15 cellular contexts compared by ENCODE assay signal in genomic region chr10:87506988-87507387, GRCh38. TPM values are rescaled to one million over a fixed set of nuclear protein-coding genes. Genes with fewer than 3 reads are reported as not detected.
A peak's percentile ranks its signal among the peaks of the same experiment; 100 is the strongest.
DNase-seq lines count a peak whose midpoint lies in the region; ATAC-seq and TF ChIP-seq lines count a peak whose summit lies in the region.
"Had no signal": no experiment of that assay in that cellular context is flagged by ENCODE, and none has a peak within 500 bp of the region (broad histone marks: within the 10 kb centered on the region; RNA-seq: fewer than 3 reads in every experiment).

No MANE protein-coding gene starts in this region.

- ATAC-seq in upper lobe of right lung, result no peak
- ATAC-seq: effector memory CD8-positive, alpha-beta T cell had no signal

- peak overlapping the region; percentile 92 for H3K4me3 Mint-ChIP-seq in osteocyte (ENCODE audit: unreplicated experiment)
- H3K4me3 Mint-ChIP-seq in CD8-positive, alpha-beta memory T cell, result peak overlapping the region in 2 of 7 donors; percentile 90 to 96

- H3K9me3 ChIP-seq in HUES48 (ENCODE audit: control insufficient read depth, insufficient read depth, low read length) (no peaks in the 10 kb centered on the region), upper lobe of right lung (no peaks in the 10 kb centered on the region)
- H3K9me3 ChIP-seq in CD8-positive, alpha-beta memory T cell (ENCODE audit: low read length), result no peaks in the 10 kb centered on the region

- H3K36me3 Mint-ChIP-seq in osteocyte (ENCODE audit: unreplicated experiment), result peaks cover 9% of the 10 kb centered on the region
- H3K36me3 Mint-ChIP-seq in CD8-positive, alpha-beta memory T cell, result peaks cover 4 to 35% (median 14%) of the 10 kb centered on the region in 3 donors

- H3K27me3 ChIP-seq in HUES48 (ENCODE audit: control insufficient read depth, insufficient read depth, low read length), result no peaks in the 10 kb centered on the region
- H3K27me3 ChIP-seq in upper lobe of right lung, result no peaks in the 10 kb centered on the region
- H3K27me3 ChIP-seq in CD8-positive, alpha-beta memory T cell (ENCODE audit: insufficient read depth, low read length, poor library complexity, severe bottlenecking), result no peaks in the 10 kb centered on the region

- no peaks in the 10 kb centered on the region for H3K9me3 Mint-ChIP-seq in osteocyte (ENCODE audit: unreplicated experiment)
- H3K9me3 Mint-ChIP-seq in CD8-positive, alpha-beta memory T cell, result no peaks in the 10 kb centered on the region
- H3K9me3 Mint-ChIP-seq: effector memory CD8-positive, alpha-beta T cell; T-helper 2 cell treated with Interferon-gamma antibody and Interleukin-4, amounts not matched to agents 5 μg/mL and 100 μg/mL, for 36 hours had no signal

- CTCF ChIA-PET in CD8-positive, alpha-beta memory T cell (lab: Charles Lee), result no interaction called here

- no peak overlapping the region for H3K9ac ChIP-seq in HUES48 (ENCODE audit: low read depth, low read length)

- peaks cover 45% of the 10 kb centered on the region for H3K36me3 ChIP-seq in HUES48 (ENCODE audit: control insufficient read depth, insufficient read depth, low read length)
- H3K36me3 ChIP-seq in upper lobe of right lung, result peaks cover 37% of the 10 kb centered on the region
- no peaks in the 10 kb centered on the region for H3K36me3 ChIP-seq in CD8-positive, alpha-beta memory T cell (ENCODE audit: insufficient read depth, low read length)

- H3K4me1 ChIP-seq in HUES48 (ENCODE audit: control insufficient read depth, insufficient read depth, low read length), result peaks cover 26% of the 10 kb centered on the region
- peaks cover 16% of the 10 kb centered on the region for H3K4me1 ChIP-seq in upper lobe of right lung
- peaks cover 11% of the 10 kb centered on the region for H3K4me1 ChIP-seq in CD8-positive, alpha-beta memory T cell (ENCODE audit: insufficient read depth, low read length)

- DNase-seq in SK-MEL-5 (ENCODE audit: low read depth, low spot score) (peak; percentile 10), fibroblast of villous mesenchyme (ENCODE audit: low read depth) (no peak), osteocyte (ENCODE audit: extremely low spot score, unreplicated experiment) (no peak), NCI-H1417 treated with DMSO at 0.1 percent for 48 hours (lab: John Stamatoyannopoulos, UW) (no peak), upper lobe of right lung (no peak)
- DNase-seq in CD8-positive, alpha-beta memory T cell, result no peak
- DNase-seq: activated CD4-positive, alpha-beta T cell treated with anti-CD3 and anti-CD28 coated beads, Interleukin-2, amount 50 U/mL, for 4 hours; activated effector memory CD4-positive, alpha-beta T cell treated with anti-CD3 and anti-CD28 coated beads, Interleukin-2, amount 50 U/mL, for 16 hours; effector memory CD8-positive, alpha-beta T cell; GF-D8; H7; NCI-H1105; NCI-H446 treated with DMSO at 0.1 percent for 48 hours had no signal

- H3K27me3 Mint-ChIP-seq in osteocyte (ENCODE audit: unreplicated experiment), result peaks cover 4% of the 10 kb centered on the region
- no peaks in the 10 kb centered on the region for H3K27me3 Mint-ChIP-seq in CD8-positive, alpha-beta memory T cell
- H3K27me3 Mint-ChIP-seq: effector memory CD8-positive, alpha-beta T cell had no signal

- intact Hi-C loops in upper lobe of right lung (cut with DNase I), result no loop called here

- in situ Hi-C loops in SK-MEL-5 (cut with HindIII; ENCODE audit: low pct_unique_long_range_greater_than_20kb, low sequenced_read_pairs), result no loop called here

- H3K27ac Mint-ChIP-seq in osteocyte (ENCODE audit: unreplicated experiment), result no peak overlapping the region
- peak overlapping the region in 1 of 8 donors; percentile 8 for H3K27ac Mint-ChIP-seq in CD8-positive, alpha-beta memory T cell
- H3K27ac Mint-ChIP-seq: effector memory CD8-positive, alpha-beta T cell; T-helper 2 cell treated with Interferon-gamma antibody and Interleukin-4, amounts not matched to agents 5 μg/mL and 100 μg/mL, for 36 hours had no signal

- H3K4me1 Mint-ChIP-seq in osteocyte (ENCODE audit: unreplicated experiment), result peaks cover 30% of the 10 kb centered on the region
- peaks cover 30 to 52% (median 46%) of the 10 kb centered on the region in 3 donors for H3K4me1 Mint-ChIP-seq in CD8-positive, alpha-beta memory T cell

- H3K27ac ChIP-seq in HUES48 (ENCODE audit: low read depth, low read length) (no peak overlapping the region), upper lobe of right lung (no peak overlapping the region)
- H3K27ac ChIP-seq in CD8-positive, alpha-beta memory T cell (ENCODE audit: low read depth, low read length), result no peak overlapping the region

- POLR2A ChIA-PET in CD8-positive, alpha-beta memory T cell (lab: Charles Lee), result no interaction called here

- TF ChIP-seq CTCF in fibroblast of villous mesenchyme (IDR thresholded peaks at IDR 0.05; ENCODE audit: insufficient read depth, low read depth, low read length) (no peak), osteocyte (IDR thresholded peaks at IDR 0.05) (no peak), upper lobe of right lung (IDR thresholded peaks at IDR 0.05) (no peak)

- H3K4me3 ChIP-seq in HUES48 (ENCODE audit: low read depth, low read length), result peak overlapping the region; percentile 92
- peak overlapping the region; percentile 95 for H3K4me3 ChIP-seq in fibroblast of villous mesenchyme (ENCODE audit: low read depth, low read length)
- H3K4me3 ChIP-seq in upper lobe of right lung, result no peak overlapping the region
- H3K4me3 ChIP-seq in CD8-positive, alpha-beta memory T cell (ENCODE audit: low read length), result no peak overlapping the region

RNA-seq across cellular contexts. Expression of gene MINPP1, which starts 2.3 kb away (rescaled TPM):
- total RNA-seq in SK-MEL-5 (2014; rRNA removed; shearing (Covaris generic)), result 36.1 and 39.2 TPM in 2 replicates
- polyA plus RNA-seq in SK-MEL-5 (2015; cell fraction: cytosol; rRNA removed), result 38.5 and 51.6 TPM in 2 replicates
- 22.2 and 31.2 TPM in 2 replicates for polyA plus RNA-seq in SK-MEL-5 (2015; cell fraction: nucleus; rRNA removed)
- total RNA-seq in fibroblast of villous mesenchyme (30.0 and 52.7 TPM in 2 replicates), osteocyte (22.9 and 24.9 TPM in 2 replicates), upper lobe of right lung (15.4 TPM)
- total RNA-seq in CD8-positive, alpha-beta memory T cell, result 10 to 100 TPM; 16.2 to 17.0 TPM
- 8.7 TPM for polyA plus RNA-seq in CD8-positive, alpha-beta memory T cell

Comparison
In these comparisons a context has a peak if more than half of its experiments do, and no peak if none do; other contexts are left out.
1. H3K4me3 ChIP-seq: peak in HUES48 (single experiment) and fibroblast of villous mesenchyme (single experiment); none in upper lobe of right lung (single experiment) and CD8-positive, alpha-beta memory T cell (single experiment).